Comparison of ENCODE assay signal across 33 cellular contexts in the genomic region with DNA sequence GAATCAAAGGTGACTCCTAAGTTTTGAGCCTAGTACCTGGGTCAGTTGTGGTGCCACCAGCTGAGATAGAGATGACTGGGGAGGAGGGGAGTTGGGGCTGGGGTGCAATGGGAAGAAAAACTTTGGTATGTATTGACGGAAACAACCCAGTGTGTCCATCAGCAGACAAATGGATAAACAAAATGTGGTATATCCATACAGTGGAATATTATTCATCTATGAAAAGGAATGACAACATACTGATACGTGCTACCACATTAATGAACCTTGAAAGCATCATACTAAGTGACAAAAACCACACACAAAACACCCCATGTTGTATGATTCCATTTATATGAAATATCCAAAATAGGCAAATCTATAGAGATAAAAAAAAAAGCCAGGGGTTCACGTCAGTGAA.
"Had no signal": no experiment of that assay in that cellular context is flagged by ENCODE, and none has a peak within 500 bp of the region (broad histone marks: within the 10 kb centered on the region; RNA-seq: fewer than 3 reads in every experiment).

No MANE protein-coding gene starts in this region.

- H3K4me3 ChIP-seq: adrenal gland, ascending aorta, body of pancreas, breast epithelium, cardiac muscle cell had no signal

- H3K27ac ChIP-seq: adrenal gland, ascending aorta, body of pancreas, brain microvascular endothelial cell, breast epithelium, cardiac muscle cell had no signal

- H3K9me3 ChIP-seq: adrenal gland, ascending aorta, body of pancreas had no signal

- H3K4me1 ChIP-seq: adrenal gland, ascending aorta, body of pancreas, breast epithelium had no signal

- DNase-seq: activated effector memory CD4-positive, alpha-beta T cell treated with anti-CD3 and anti-CD28 coated beads, Interleukin-2, amount 50 U/mL, for 16 hours; activated effector memory CD4-positive, alpha-beta T cell treated with Interleukin-2 at 50 U/mL for 16 hours; activated gamma-delta T cell; activated gamma-delta T cell treated with Interleukin-2 at 50 U/mL for 16 hours; activated naive CD4-positive, alpha-beta T cell; activated naive CD4-positive, alpha-beta T cell treated with anti-CD3 and anti-CD28 coated beads for 36 hours; activated naive CD4-positive, alpha-beta T cell treated with anti-CD3 and anti-CD28 coated beads, Interleukin-2, amount 10 ng/mL, durations not matched to agents 7 days and 5 days; activated naive CD4-positive, alpha-beta T cell treated with anti-CD3 and anti-CD28 coated beads, Interleukin-2, amount 50 U/mL, for 16 hours; activated naive CD4-positive, alpha-beta T cell treated with Interleukin-2 at 50 U/mL for 16 hours; activated naive CD8-positive, alpha-beta T cell treated with anti-CD3 and anti-CD28 coated beads for 36 hours; activated naive CD8-positive, alpha-beta T cell treated with anti-CD3 and anti-CD28 coated beads, Interleukin-2, amount 10 ng/mL, durations not matched to agents 7 days and 5 days; activated naive CD8-positive, alpha-beta T cell treated with anti-CD3 and anti-CD28 coated beads, Interleukin-2, amount 50 U/mL, for 24 hours; activated T-cell treated with anti-CD3 and anti-CD28 coated beads, Interleukin-2, amount 50 U/mL, for 24 hours; activated T-cell treated with anti-CD3 and anti-CD28 coated beads, Interleukin-2, amount 50 U/mL, for 4 hours; activated T-cell treated with anti-CD3 and anti-CD28 coated beads, Interleukin-2, amount 50 U/mL, for 48 hours; activated T-cell treated with anti-CD3 and anti-CD28 coated beads, Interleukin-2, amount 50 U/mL, for 72 hours; adrenal gland; amniotic stem cell; amygdala; anterior cingulate cortex; aorta; body of pancreas; brain microvascular endothelial cell; caudate nucleus; central memory CD4-positive, alpha-beta T cell; cerebellar nuclear complex had no signal

- H3K27me3 ChIP-seq: adrenal gland, ascending aorta, body of pancreas, brain microvascular endothelial cell, breast epithelium, cardiac muscle cell had no signal

- H3K36me3 ChIP-seq: adrenal gland, ascending aorta, brain microvascular endothelial cell, breast epithelium, cardiac muscle cell had no signal

- ATAC-seq: activated naive CD4-positive, alpha-beta T cell treated with anti-CD3 and anti-CD28 coated beads, Interleukin-2, amount 50 U/mL, for 72 hours; activated naive CD8-positive, alpha-beta T cell treated with anti-CD3 and anti-CD28 coated beads, Interleukin-2, amount 50 U/mL, for 24 hours; activated T-cell treated with anti-CD3 and anti-CD28 coated beads, Interleukin-2, amount 50 U/mL, for 4 hours; activated T-cell treated with anti-CD3 and anti-CD28 coated beads, Interleukin-2, amount 50 U/mL, for 72 hours; activated T-helper 17 cell treated with anti-CD3 and anti-CD28 coated beads, Interleukin-2, amount 50 U/mL, for 72 hours; body of pancreas had no signal

- FAIRE-seq: astrocyte, bronchial epithelial cell had no signal
